8 cellular contexts compared by ENCODE assay signal in genomic region chr10:18658992-18659783, GRCh38. TPM values are rescaled to one million over a fixed set of nuclear protein-coding genes. Genes with fewer than 3 reads are reported as not detected.
A peak's percentile ranks its signal among the peaks of the same experiment; 100 is the strongest.
DNase-seq lines count a peak whose midpoint lies in the region; ATAC-seq and TF ChIP-seq lines count a peak whose summit lies in the region.

ARL5B (plus strand) TSS chr10:18659431; CDS start chr10:18659638, 207 bp downstream.

- DNase-seq in NCI-H187 treated with DMSO at 0.1 percent for 48 hours (lab: John Stamatoyannopoulos, UW) (peak; percentile 14), T-helper 22 cell (ENCODE audit: low read depth) (peak; percentile 97), astrocyte of the cerebellum (ENCODE audit: low read depth) (peak; percentile 98), hepatic stellate cell (ENCODE audit: low spot score) (peak; percentile 92), aorta (peak; percentile 99 to 100)

- in situ Hi-C loops in astrocyte of the cerebellum (cut with HindIII; ENCODE audit: low sequenced_read_pairs): no loop called here

- peak within 1 kb of the TSS; percentile 97 for H3K27ac ChIP-seq in rectal smooth muscle tissue (ENCODE audit: low read depth, low read length)
- peak within 1 kb of the TSS; percentile 89 to 97 for H3K27ac ChIP-seq in aorta (ENCODE audit: low read depth in 1 of 2, low read length in 2 of 2)

- H3K9ac ChIP-seq in rectal smooth muscle tissue (ENCODE audit: low read length): peak within 1 kb of the TSS; percentile 99

- H3K27me3 ChIP-seq in rectal smooth muscle tissue (ENCODE audit: control insufficient read depth, insufficient read depth, low read length): no peaks in the 10 kb centered on the region
- H3K27me3 ChIP-seq in aorta (ENCODE audit: control insufficient read depth in 1 of 2, insufficient read depth in 2 of 2, low read length in 1 of 2): no peaks in the 10 kb centered on the region

- H3K36me3 ChIP-seq in rectal smooth muscle tissue (ENCODE audit: control insufficient read depth, insufficient read depth, low read length): no peaks in the 10 kb centered on the region
- H3K36me3 ChIP-seq in aorta (ENCODE audit: control insufficient read depth in 1 of 2, insufficient read depth in 2 of 2, low read length in 1 of 2): no peaks in the 10 kb centered on the region

- no peak for TF ChIP-seq CTCF in astrocyte of the cerebellum (IDR thresholded peaks at IDR 0.05; ENCODE audit: low read depth, low read length, missing control alignments)

- H3K9me3 ChIP-seq in aorta (ENCODE audit: control insufficient read depth, low read length): no peaks in the 10 kb centered on the region

- WGBS in aorta, 2 donors: 0 to 1% methylated on average over 59 to 73 of the region's 73 CpGs

- intact Hi-C loops in aorta (cut with DNase I): no loop called here

- ATAC-seq in GM18502 (IDR thresholded peaks at IDR 0.05; ENCODE audit: poor library complexity, unreplicated experiment): peak; percentile 91
- ATAC-seq in HG02943 (IDR thresholded peaks at IDR 0.05; ENCODE audit: low read depth, unreplicated experiment): peak; percentile 84
- ATAC-seq in aorta (ENCODE audit: low FRiP score): peak; percentile 100

- H3K4me1 ChIP-seq in rectal smooth muscle tissue (ENCODE audit: control insufficient read depth, insufficient read depth, low read length): peaks cover 13% of the 10 kb centered on the region
- H3K4me1 ChIP-seq in aorta (ENCODE audit: control insufficient read depth in 1 of 2, insufficient read depth in 2 of 2, low read length in 2 of 2): peaks cover 0 to 4% of the 10 kb centered on the region in 2 donors

- H3K4me3 ChIP-seq in astrocyte of the cerebellum (ENCODE audit: low read depth, low read length) (peak within 1 kb of the TSS; percentile 97), rectal smooth muscle tissue (ENCODE audit: low read length) (peak within 1 kb of the TSS; percentile 99), aorta (ENCODE audit: low read length in 2 of 2) (peak within 1 kb of the TSS; percentile 65 to 97)

RNA-seq across cellular contexts. Expression of gene ARL5B, which starts in this region (rescaled TPM):
- 10 to 100 TPM; 13.2 to 17.6 TPM for total RNA-seq in aorta
- 1 to 10 TPM; 3.5 to 4.1 TPM for polyA plus RNA-seq in aorta

Comparison
In these comparisons a context has a peak if more than half of its experiments do, and no peak if none do; other contexts are left out.
1. Peak in every context shown above with its lines: DNase-seq, ATAC-seq, H3K4me3 ChIP-seq and H3K27ac ChIP-seq.
2. DNase-seq: peak in every context shown above with its lines; median percentile 100 in aorta; 98 in astrocyte of the cerebellum; 97 in T-helper 22 cell; 92 in hepatic stellate cell; 14 in NCI-H187 treated with DMSO at 0.1 percent for 48 hours.